ENCODE assay signal across 8 cellular contexts in the genomic region with DNA sequence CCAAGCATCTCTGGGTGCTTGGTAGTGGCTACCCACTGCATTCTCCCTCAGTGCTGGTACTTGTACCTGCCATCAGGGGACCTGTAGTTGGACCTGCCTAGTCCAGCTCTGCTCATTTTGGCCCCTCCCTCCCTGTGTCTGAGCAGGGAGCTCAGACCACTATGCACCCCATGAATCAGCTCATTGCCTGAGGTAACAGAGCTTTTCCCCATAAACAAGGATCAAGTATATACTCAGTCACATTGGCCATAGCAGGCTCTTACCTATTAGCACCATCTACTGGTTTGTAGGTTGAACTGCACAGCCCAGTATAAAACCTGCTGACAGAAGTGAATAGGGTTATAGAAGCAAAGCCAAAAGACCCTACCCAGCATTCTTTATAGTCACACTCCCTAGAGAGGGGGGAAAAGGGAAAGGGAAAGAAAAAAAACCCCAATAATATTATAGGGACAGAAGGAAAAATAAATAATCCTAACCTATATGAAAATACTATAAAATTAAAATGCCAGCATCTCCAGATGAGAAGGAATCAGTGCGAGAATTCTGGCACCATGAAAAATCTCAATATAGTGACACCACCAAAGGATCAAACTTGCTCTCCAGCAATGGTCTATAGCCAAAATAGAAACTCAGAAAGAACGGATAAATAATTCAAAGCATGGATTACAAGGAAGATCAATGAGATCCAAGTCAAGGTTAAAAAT. TPM values are rescaled to one million over a fixed set of nuclear protein-coding genes. Genes with fewer than 3 reads are reported as not detected.
DNase-seq lines count a peak whose midpoint lies in the region; ATAC-seq and TF ChIP-seq lines count a peak whose summit lies in the region.

No MANE protein-coding gene starts in this region.

- intact Hi-C loops in sciatic nerve (cut with DNase I) = loop anchor here (10.0 kb wide), 1 partner anchor 129 kb away; no protein-coding TSS in a partner anchor

- H3K9me3 Mint-ChIP-seq in activated CD8-positive, alpha-beta memory T cell treated with anti-CD3 and anti-CD28 coated beads, Interleukin-2, amount 10 ng/mL, durations not matched to agents 7 days and 5 days (ENCODE audit: low read depth) = peaks cover 13% of the 10 kb centered on the region
- H3K9me3 Mint-ChIP-seq in HFFc6 (peaks cover 25% of the 10 kb centered on the region), glutamatergic neuron (ENCODE audit: unreplicated experiment) (peaks cover 2% of the 10 kb centered on the region)
- peaks cover 19% of the 10 kb centered on the region for H3K9me3 Mint-ChIP-seq in activated T-cell treated with anti-CD3 and anti-CD28 coated beads, Interleukin-2, amount 50 U/mL, for 4 hours

- DNase-seq in activated CD8-positive, alpha-beta memory T cell treated with anti-CD3 and anti-CD28 coated beads, Interleukin-2, amount 10 ng/mL, durations not matched to agents 7 days and 5 days = peak; percentile 45
- DNase-seq in activated CD8-positive, alpha-beta memory T cell treated with anti-CD3 and anti-CD28 coated beads, Interleukin-2, amount 50 U/mL, for 4 hours = no peak
- DNase-seq in HFFc6 = peak; percentile 80
- peak; percentile 12 for DNase-seq in NCI-H526 treated with DMSO at 0.1 percent for 48 hours (lab: John Stamatoyannopoulos, UW)
- DNase-seq in activated T-cell treated with anti-CD3 and anti-CD28 coated beads, Interleukin-2, amount 50 U/mL, for 4 hours = no peak
- no peak for DNase-seq in glutamatergic neuron
- DNase-seq in sciatic nerve (ENCODE audit: low spot score) = no peak
- DNase-seq in activated effector memory CD4-positive, alpha-beta T cell treated with Interleukin-2 at 50 U/mL for 16 hours = no peak

- H3K27ac Mint-ChIP-seq in activated CD8-positive, alpha-beta memory T cell treated with anti-CD3 and anti-CD28 coated beads, Interleukin-2, amount 10 ng/mL, durations not matched to agents 7 days and 5 days = peak overlapping the region; percentile 78
- H3K27ac Mint-ChIP-seq in HFFc6 (peak overlapping the region; percentile 68), glutamatergic neuron (ENCODE audit: unreplicated experiment) (no peak overlapping the region)

- CTCF ChIA-PET in activated CD8-positive, alpha-beta memory T cell treated with anti-CD3 and anti-CD28 coated beads, Interleukin-2, amount 10 ng/mL, durations not matched to agents 7 days and 5 days (lab: Charles Lee) = interaction anchor here (0.6 to 3.3 kb wide), 25 partner anchors 12 to 400 kb away, joined by 3 to 38 read pairs (median 5); partner anchors contain the start of genes CASP10, CASP8, ORC2 and TMEM237

- peaks cover 59% of the 10 kb centered on the region for H3K36me3 Mint-ChIP-seq in activated CD8-positive, alpha-beta memory T cell treated with anti-CD3 and anti-CD28 coated beads, Interleukin-2, amount 10 ng/mL, durations not matched to agents 7 days and 5 days
- H3K36me3 Mint-ChIP-seq in HFFc6 (ENCODE audit: low read depth) = peaks cover 71% of the 10 kb centered on the region
- peaks cover 43% of the 10 kb centered on the region for H3K36me3 Mint-ChIP-seq in activated T-cell treated with anti-CD3 and anti-CD28 coated beads, Interleukin-2, amount 50 U/mL, for 4 hours (ENCODE audit: insufficient read depth)
- peaks cover 23% of the 10 kb centered on the region for H3K36me3 Mint-ChIP-seq in glutamatergic neuron (ENCODE audit: unreplicated experiment)

- H3K27me3 Mint-ChIP-seq in activated CD8-positive, alpha-beta memory T cell treated with anti-CD3 and anti-CD28 coated beads, Interleukin-2, amount 10 ng/mL, durations not matched to agents 7 days and 5 days = no peaks in the 10 kb centered on the region
- peaks cover 5% of the 10 kb centered on the region for H3K27me3 Mint-ChIP-seq in HFFc6 (ENCODE audit: insufficient read depth)
- H3K27me3 Mint-ChIP-seq in activated T-cell treated with anti-CD3 and anti-CD28 coated beads, Interleukin-2, amount 50 U/mL, for 4 hours (ENCODE audit: low read depth) = no peaks in the 10 kb centered on the region
- H3K27me3 Mint-ChIP-seq in glutamatergic neuron (ENCODE audit: unreplicated experiment) = no peaks in the 10 kb centered on the region

- H3K4me1 Mint-ChIP-seq in activated CD8-positive, alpha-beta memory T cell treated with anti-CD3 and anti-CD28 coated beads, Interleukin-2, amount 10 ng/mL, durations not matched to agents 7 days and 5 days = peaks cover 25% of the 10 kb centered on the region
- peaks cover 48% of the 10 kb centered on the region for H3K4me1 Mint-ChIP-seq in HFFc6 (ENCODE audit: low read depth)
- peaks cover 35% of the 10 kb centered on the region for H3K4me1 Mint-ChIP-seq in activated T-cell treated with anti-CD3 and anti-CD28 coated beads, Interleukin-2, amount 50 U/mL, for 4 hours (ENCODE audit: low read depth)
- H3K4me1 Mint-ChIP-seq in glutamatergic neuron (ENCODE audit: low read depth, unreplicated experiment) = no peaks in the 10 kb centered on the region

- TF ChIP-seq CTCF in HFFc6 (IDR thresholded peaks at IDR 0.05) = peak; percentile 94
- TF ChIP-seq CTCF in glutamatergic neuron (IDR thresholded peaks at IDR 0.05; ENCODE audit: partially characterized antibody, unreplicated experiment) = peak; percentile 69

- no peak overlapping the region for H3K4me3 Mint-ChIP-seq in activated CD8-positive, alpha-beta memory T cell treated with anti-CD3 and anti-CD28 coated beads, Interleukin-2, amount 10 ng/mL, durations not matched to agents 7 days and 5 days
- no peak overlapping the region for H3K4me3 Mint-ChIP-seq in HFFc6
- H3K4me3 Mint-ChIP-seq in activated T-cell treated with anti-CD3 and anti-CD28 coated beads, Interleukin-2, amount 50 U/mL, for 4 hours = no peak overlapping the region
- no peak overlapping the region for H3K4me3 Mint-ChIP-seq in glutamatergic neuron (ENCODE audit: unreplicated experiment)

- ATAC-seq in activated CD8-positive, alpha-beta memory T cell treated with anti-CD3 and anti-CD28 coated beads, Interleukin-2, amount 10 ng/mL, durations not matched to agents 7 days and 5 days = peak; percentile 82
- peak; percentile 86 for ATAC-seq in activated T-cell treated with anti-CD3 and anti-CD28 coated beads, Interleukin-2, amount 50 U/mL, for 4 hours
- ATAC-seq in sciatic nerve = peak; percentile 61

RNA-seq across cellular contexts. Expression of gene FLACC1, which starts 6.9 kb away (rescaled TPM):
- 1 to 10 TPM in 1 of 2 experiments, under 1 TPM in 1; 0.98 to 1.3 TPM for total RNA-seq in activated CD8-positive, alpha-beta memory T cell treated with anti-CD3 and anti-CD28 coated beads, Interleukin-2, amount 10 ng/mL, durations not matched to agents 7 days and 5 days
- 1 to 10 TPM in 3 of 6 experiments, under 1 TPM in 3; 0.51 to 1.6 (median 0.87) TPM for total RNA-seq in HFFc6 (2021; fragmentation: NEBNext Ultra II Directional; extraction: Animal tissue kit (Norgen Biotek cat#: 25700))
- 1 to 10 TPM in 1 of 3 donors, under 1 TPM in 2; 0.63 to 1.5 (median 0.87) TPM for total RNA-seq in activated T-cell treated with anti-CD3 and anti-CD28 coated beads, Interleukin-2, amount 50 U/mL, for 4 hours
- 1.2 TPM for total RNA-seq in glutamatergic neuron (ENCODE audit: unreplicated experiment)
- total RNA-seq in sciatic nerve = 5.4 TPM

Comparison
In these comparisons a context has a peak if more than half of its experiments do, and no peak if none do; other contexts are left out.
1. DNase-seq: peak in activated CD8-positive, alpha-beta memory T cell treated with anti-CD3 and anti-CD28 coated beads, Interleukin-2, amount 10 ng/mL, durations not matched to agents 7 days and 5 days (single experiment), HFFc6 (single experiment) and NCI-H526 treated with DMSO at 0.1 percent for 48 hours (single experiment); none in activated CD8-positive, alpha-beta memory T cell treated with anti-CD3 and anti-CD28 coated beads, Interleukin-2, amount 50 U/mL, for 4 hours (single experiment), activated T-cell treated with anti-CD3 and anti-CD28 coated beads, Interleukin-2, amount 50 U/mL, for 4 hours (single experiment), glutamatergic neuron (single experiment), sciatic nerve (single experiment) and activated effector memory CD4-positive, alpha-beta T cell treated with Interleukin-2 at 50 U/mL for 16 hours (single experiment).
2. Peak in every context shown above with its lines, with median percentiles within 50 percentile points of each other: ATAC-seq.